9 cellular contexts compared by ENCODE assay signal in the genomic region with DNA sequence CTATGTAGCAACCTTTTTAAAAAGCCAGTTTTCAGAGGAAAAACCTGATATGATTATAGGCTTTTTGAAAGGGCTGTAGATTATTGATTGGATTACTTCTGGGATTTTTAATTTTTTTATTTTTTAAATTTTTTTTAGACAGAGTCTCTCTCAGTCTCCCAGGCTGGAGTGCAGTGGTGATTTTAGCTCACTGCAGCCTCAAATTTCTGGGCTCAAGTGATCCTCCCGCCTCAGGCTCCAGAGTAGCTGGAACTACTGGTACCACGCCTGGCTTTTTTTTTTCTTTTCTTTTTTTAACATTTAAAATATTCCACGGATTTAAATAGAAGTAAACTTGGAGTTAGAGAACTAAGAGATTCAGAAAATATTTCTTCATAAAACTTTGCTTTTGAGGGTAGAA. TPM values are rescaled to one million over a fixed set of nuclear protein-coding genes. Genes with fewer than 3 reads are reported as not detected.
DNase-seq lines count a peak whose midpoint lies in the region; ATAC-seq and TF ChIP-seq lines count a peak whose summit lies in the region.
"Had no signal": no experiment of that assay in that cellular context is flagged by ENCODE, and none has a peak within 500 bp of the region (broad histone marks: within the 10 kb centered on the region; RNA-seq: fewer than 3 reads in every experiment).

No MANE protein-coding gene starts in this region.

- ATAC-seq in HG03039 (IDR thresholded peaks at IDR 0.05; ENCODE audit: unreplicated experiment), result no peak
- ATAC-seq in HG02588 (IDR thresholded peaks at IDR 0.05; ENCODE audit: unreplicated experiment), result no peak

- DNase-seq in NCI-H82 (lab: John Stamatoyannopoulos, UW), result peak; percentile 6
- no peak for DNase-seq in NCI-H82 treated with DMSO at 0.1 percent for 48 hours (lab: John Stamatoyannopoulos, UW; ENCODE audit: unreplicated experiment)
- DNase-seq in SJCRH30, result peak in 1 of 2 experiments; percentile 15
- DNase-seq in epithelial cell of proximal tubule (ENCODE audit: low read depth), result no peak
- no peak for DNase-seq in NOMO-1 treated with DMSO at 0.1 percent for 48 hours (lab: John Stamatoyannopoulos, UW; ENCODE audit: unreplicated experiment)

- no peaks in the 10 kb centered on the region for H3K27me3 ChIP-seq in SJCRH30
- H3K27me3 ChIP-seq: neutrophil had no signal

- H3K4me3 ChIP-seq in SJCRH30 (peak overlapping the region; percentile 98), epithelial cell of proximal tubule (ENCODE audit: low read depth, low read length) (peak overlapping the region; percentile 94), skin epidermis (peak overlapping the region in 5 of 7 experiments; percentile 54 to 93 (median 87))

- H3K27ac ChIP-seq in SJCRH30, result no peak overlapping the region
- peak overlapping the region in 2 of 21 experiments; percentile 89 to 91 for H3K27ac ChIP-seq in skin epidermis

- H3K4me1 ChIP-seq in SJCRH30, result no peaks in the 10 kb centered on the region

- H3K36me3 ChIP-seq in SJCRH30, result peaks cover 28% of the 10 kb centered on the region

- H3K9me3 ChIP-seq in SJCRH30 (replicated peaks), result no peaks in the 10 kb centered on the region
- H3K9me3 ChIP-seq: neutrophil had no signal

- TF ChIP-seq CTCF in epithelial cell of proximal tubule (conservative IDR thresholded peaks at IDR 0.05; ENCODE audit: low read depth, low read length), result no peak

RNA-seq across cellular contexts. Expression of a gene that starts 1.2 kb away (rescaled TPM):
- 74.5 and 85.9 TPM in 2 replicates for total RNA-seq in SJCRH30 (2014; rRNA removed; shearing (Covaris generic))
- 43.9 and 66.1 TPM in 2 replicates for total RNA-seq in epithelial cell of proximal tubule
